1 cellular context compared by ENCODE assay signal in the genomic region with DNA sequence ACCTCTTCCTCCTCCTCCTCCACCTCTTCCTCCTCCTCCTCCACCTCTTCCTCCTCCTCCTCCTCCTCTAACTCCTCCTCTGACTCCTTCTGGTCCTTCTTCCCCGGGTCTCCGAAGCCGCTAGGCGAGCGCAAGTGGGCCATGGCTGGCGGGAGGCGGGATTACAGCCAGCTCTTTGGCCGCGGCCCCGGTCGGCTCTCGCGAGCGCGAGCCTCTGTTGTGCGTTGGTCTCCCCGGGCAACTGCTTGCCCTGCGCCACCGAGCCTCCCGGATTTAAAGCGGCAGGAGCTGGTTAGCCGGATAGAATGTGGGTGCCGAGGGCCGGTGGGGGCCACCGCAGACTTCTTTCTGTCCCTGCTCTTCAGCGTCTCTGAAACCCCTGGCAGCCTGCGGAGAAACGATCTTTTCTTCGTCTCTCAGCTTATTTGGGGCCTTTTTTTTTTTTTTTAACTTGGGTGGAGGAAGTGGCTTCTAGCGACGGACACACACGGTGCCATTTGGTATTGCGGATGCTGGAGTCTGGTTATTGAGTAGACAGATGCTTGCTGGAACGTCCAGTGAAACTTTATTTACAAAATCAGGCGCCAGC.
TF ChIP-seq lines count a peak whose summit lies in the region.

A gene (minus strand): TSS at position 165 of the 589 bp plus-strand sequence. CDS start 22 bp downstream, at position 143.

TF ChIP-seq in HepG2, 621 proteins besides CTCF, POLR2A, EP300 and RAD21 (continued from another document):
- TF ChIP-seq MEF2D (CRISPR knock-in tag; IDR thresholded peaks at IDR 0.05) = no peak
- TF ChIP-seq ELF4 (CRISPR knock-in tag; IDR thresholded peaks at IDR 0.05; ENCODE audit: borderline replicate concordance) = no peak
- no peak for TF ChIP-seq HNRNPH1 (optimal IDR thresholded peaks at IDR 0.05; ENCODE audit: low read depth, low read length)
- TF ChIP-seq, protein P1, sequence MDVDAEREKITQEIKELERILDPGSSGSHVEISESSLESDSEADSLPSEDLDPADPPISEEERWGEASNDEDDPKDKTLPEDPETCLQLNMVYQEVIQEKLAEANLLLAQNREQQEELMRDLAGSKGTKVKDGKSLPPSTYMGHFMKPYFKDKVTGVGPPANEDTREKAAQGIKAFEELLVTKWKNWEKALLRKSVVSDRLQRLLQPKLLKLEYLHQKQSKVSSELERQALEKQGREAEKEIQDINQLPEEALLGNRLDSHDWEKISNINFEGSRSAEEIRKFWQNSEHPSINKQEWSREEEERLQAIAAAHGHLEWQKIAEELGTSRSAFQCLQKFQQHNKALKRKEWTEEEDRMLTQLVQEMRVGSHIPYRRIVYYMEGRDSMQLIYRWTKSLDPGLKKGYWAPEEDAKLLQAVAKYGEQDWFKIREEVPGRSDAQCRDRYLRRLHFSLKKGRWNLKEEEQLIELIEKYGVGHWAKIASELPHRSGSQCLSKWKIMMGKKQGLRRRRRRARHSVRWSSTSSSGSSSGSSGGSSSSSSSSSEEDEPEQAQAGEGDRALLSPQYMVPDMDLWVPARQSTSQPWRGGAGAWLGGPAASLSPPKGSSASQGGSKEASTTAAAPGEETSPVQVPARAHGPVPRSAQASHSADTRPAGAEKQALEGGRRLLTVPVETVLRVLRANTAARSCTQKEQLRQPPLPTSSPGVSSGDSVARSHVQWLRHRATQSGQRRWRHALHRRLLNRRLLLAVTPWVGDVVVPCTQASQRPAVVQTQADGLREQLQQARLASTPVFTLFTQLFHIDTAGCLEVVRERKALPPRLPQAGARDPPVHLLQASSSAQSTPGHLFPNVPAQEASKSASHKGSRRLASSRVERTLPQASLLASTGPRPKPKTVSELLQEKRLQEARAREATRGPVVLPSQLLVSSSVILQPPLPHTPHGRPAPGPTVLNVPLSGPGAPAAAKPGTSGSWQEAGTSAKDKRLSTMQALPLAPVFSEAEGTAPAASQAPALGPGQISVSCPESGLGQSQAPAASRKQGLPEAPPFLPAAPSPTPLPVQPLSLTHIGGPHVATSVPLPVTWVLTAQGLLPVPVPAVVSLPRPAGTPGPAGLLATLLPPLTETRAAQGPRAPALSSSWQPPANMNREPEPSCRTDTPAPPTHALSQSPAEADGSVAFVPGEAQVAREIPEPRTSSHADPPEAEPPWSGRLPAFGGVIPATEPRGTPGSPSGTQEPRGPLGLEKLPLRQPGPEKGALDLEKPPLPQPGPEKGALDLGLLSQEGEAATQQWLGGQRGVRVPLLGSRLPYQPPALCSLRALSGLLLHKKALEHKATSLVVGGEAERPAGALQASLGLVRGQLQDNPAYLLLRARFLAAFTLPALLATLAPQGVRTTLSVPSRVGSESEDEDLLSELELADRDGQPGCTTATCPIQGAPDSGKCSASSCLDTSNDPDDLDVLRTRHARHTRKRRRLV (CRISPR knock-in tag; IDR thresholded peaks at IDR 0.05) = no peak
- TF ChIP-seq SIN3B (IDR thresholded peaks at IDR 0.05; ENCODE audit: low read length) = no peak
- TF ChIP-seq AKAP8 (CRISPR knock-in tag; IDR thresholded peaks at IDR 0.05) = no peak
- no peak for TF ChIP-seq TCF7 (IDR thresholded peaks at IDR 0.05; ENCODE audit: low read depth)
- peak; percentile 47; the same call in 1 of the 2 replicates for TF ChIP-seq KAT8 (CRISPR knock-in tag; IDR thresholded peaks at IDR 0.05)
- TF ChIP-seq FOSL2 (CRISPR knock-in tag; IDR thresholded peaks at IDR 0.05) = no peak
- TF ChIP-seq, protein P2, sequence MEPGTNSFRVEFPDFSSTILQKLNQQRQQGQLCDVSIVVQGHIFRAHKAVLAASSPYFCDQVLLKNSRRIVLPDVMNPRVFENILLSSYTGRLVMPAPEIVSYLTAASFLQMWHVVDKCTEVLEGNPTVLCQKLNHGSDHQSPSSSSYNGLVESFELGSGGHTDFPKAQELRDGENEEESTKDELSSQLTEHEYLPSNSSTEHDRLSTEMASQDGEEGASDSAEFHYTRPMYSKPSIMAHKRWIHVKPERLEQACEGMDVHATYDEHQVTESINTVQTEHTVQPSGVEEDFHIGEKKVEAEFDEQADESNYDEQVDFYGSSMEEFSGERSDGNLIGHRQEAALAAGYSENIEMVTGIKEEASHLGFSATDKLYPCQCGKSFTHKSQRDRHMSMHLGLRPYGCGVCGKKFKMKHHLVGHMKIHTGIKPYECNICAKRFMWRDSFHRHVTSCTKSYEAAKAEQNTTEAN (CRISPR knock-in tag; conservative IDR thresholded peaks at IDR 0.05) = no peak
- TF ChIP-seq NFRKB (IDR thresholded peaks at IDR 0.05) = no peak
- TF ChIP-seq PTBP1 (IDR thresholded peaks at IDR 0.05; ENCODE audit: low read depth, low read length, poor library complexity, severe bottlenecking) = peak; percentile 61
- TF ChIP-seq BORCS8-MEF2B (CRISPR knock-in tag; IDR thresholded peaks at IDR 0.05) = peak; percentile 55
- TF ChIP-seq ZNF775 (CRISPR knock-in tag; IDR thresholded peaks at IDR 0.05; ENCODE audit: borderline replicate concordance) = no peak
- TF ChIP-seq, protein P3, sequence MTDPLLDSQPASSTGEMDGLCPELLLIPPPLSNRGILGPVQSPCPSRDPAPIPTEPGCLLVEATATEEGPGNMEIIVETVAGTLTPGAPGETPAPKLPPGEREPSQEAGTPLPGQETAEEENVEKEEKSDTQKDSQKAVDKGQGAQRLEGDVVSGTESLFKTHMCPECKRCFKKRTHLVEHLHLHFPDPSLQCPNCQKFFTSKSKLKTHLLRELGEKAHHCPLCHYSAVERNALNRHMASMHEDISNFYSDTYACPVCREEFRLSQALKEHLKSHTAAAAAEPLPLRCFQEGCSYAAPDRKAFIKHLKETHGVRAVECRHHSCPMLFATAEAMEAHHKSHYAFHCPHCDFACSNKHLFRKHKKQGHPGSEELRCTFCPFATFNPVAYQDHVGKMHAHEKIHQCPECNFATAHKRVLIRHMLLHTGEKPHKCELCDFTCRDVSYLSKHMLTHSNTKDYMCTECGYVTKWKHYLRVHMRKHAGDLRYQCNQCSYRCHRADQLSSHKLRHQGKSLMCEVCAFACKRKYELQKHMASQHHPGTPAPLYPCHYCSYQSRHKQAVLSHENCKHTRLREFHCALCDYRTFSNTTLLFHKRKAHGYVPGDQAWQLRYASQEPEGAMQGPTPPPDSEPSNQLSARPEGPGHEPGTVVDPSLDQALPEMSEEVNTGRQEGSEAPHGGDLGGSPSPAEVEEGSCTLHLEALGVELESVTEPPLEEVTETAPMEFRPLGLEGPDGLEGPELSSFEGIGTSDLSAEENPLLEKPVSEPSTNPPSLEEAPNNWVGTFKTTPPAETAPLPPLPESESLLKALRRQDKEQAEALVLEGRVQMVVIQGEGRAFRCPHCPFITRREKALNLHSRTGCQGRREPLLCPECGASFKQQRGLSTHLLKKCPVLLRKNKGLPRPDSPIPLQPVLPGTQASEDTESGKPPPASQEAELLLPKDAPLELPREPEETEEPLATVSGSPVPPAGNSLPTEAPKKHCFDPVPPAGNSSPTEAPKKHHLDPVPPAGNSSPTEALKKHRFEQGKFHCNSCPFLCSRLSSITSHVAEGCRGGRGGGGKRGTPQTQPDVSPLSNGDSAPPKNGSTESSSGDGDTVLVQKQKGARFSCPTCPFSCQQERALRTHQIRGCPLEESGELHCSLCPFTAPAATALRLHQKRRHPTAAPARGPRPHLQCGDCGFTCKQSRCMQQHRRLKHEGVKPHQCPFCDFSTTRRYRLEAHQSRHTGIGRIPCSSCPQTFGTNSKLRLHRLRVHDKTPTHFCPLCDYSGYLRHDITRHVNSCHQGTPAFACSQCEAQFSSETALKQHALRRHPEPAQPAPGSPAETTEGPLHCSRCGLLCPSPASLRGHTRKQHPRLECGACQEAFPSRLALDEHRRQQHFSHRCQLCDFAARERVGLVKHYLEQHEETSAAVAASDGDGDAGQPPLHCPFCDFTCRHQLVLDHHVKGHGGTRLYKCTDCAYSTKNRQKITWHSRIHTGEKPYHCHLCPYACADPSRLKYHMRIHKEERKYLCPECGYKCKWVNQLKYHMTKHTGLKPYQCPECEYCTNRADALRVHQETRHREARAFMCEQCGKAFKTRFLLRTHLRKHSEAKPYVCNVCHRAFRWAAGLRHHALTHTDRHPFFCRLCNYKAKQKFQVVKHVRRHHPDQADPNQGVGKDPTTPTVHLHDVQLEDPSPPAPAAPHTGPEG (CRISPR knock-in tag; IDR thresholded peaks at IDR 0.05) = no peak
- TF ChIP-seq, protein P4, sequence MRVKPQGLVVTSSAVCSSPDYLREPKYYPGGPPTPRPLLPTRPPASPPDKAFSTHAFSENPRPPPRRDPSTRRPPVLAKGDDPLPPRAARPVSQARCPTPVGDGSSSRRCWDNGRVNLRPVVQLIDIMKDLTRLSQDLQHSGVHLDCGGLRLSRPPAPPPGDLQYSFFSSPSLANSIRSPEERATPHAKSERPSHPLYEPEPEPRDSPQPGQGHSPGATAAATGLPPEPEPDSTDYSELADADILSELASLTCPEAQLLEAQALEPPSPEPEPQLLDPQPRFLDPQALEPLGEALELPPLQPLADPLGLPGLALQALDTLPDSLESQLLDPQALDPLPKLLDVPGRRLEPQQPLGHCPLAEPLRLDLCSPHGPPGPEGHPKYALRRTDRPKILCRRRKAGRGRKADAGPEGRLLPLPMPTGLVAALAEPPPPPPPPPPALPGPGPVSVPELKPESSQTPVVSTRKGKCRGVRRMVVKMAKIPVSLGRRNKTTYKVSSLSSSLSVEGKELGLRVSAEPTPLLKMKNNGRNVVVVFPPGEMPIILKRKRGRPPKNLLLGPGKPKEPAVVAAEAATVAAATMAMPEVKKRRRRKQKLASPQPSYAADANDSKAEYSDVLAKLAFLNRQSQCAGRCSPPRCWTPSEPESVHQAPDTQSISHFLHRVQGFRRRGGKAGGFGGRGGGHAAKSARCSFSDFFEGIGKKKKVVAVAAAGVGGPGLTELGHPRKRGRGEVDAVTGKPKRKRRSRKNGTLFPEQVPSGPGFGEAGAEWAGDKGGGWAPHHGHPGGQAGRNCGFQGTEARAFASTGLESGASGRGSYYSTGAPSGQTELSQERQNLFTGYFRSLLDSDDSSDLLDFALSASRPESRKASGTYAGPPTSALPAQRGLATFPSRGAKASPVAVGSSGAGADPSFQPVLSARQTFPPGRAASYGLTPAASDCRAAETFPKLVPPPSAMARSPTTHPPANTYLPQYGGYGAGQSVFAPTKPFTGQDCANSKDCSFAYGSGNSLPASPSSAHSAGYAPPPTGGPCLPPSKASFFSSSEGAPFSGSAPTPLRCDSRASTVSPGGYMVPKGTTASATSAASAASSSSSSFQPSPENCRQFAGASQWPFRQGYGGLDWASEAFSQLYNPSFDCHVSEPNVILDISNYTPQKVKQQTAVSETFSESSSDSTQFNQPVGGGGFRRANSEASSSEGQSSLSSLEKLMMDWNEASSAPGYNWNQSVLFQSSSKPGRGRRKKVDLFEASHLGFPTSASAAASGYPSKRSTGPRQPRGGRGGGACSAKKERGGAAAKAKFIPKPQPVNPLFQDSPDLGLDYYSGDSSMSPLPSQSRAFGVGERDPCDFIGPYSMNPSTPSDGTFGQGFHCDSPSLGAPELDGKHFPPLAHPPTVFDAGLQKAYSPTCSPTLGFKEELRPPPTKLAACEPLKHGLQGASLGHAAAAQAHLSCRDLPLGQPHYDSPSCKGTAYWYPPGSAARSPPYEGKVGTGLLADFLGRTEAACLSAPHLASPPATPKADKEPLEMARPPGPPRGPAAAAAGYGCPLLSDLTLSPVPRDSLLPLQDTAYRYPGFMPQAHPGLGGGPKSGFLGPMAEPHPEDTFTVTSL (CRISPR knock-in tag; IDR thresholded peaks at IDR 0.05; ENCODE audit: borderline replicate concordance) = peak; percentile 61; the same call in 1 of the 2 replicates
- TF ChIP-seq ATF7-NPFF (CRISPR knock-in tag; IDR thresholded peaks at IDR 0.05; ENCODE audit: low read depth) = no peak
- TF ChIP-seq, protein P5, sequence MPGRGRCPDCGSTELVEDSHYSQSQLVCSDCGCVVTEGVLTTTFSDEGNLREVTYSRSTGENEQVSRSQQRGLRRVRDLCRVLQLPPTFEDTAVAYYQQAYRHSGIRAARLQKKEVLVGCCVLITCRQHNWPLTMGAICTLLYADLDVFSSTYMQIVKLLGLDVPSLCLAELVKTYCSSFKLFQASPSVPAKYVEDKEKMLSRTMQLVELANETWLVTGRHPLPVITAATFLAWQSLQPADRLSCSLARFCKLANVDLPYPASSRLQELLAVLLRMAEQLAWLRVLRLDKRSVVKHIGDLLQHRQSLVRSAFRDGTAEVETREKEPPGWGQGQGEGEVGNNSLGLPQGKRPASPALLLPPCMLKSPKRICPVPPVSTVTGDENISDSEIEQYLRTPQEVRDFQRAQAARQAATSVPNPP (CRISPR knock-in tag; IDR thresholded peaks at IDR 0.05) = no peak
- no peak for TF ChIP-seq NRL (CRISPR knock-in tag; IDR thresholded peaks at IDR 0.05; ENCODE audit: borderline replicate concordance)
- no peak for TF ChIP-seq RARG (CRISPR knock-in tag; IDR thresholded peaks at IDR 0.05; ENCODE audit: low read depth)
- no peak for TF ChIP-seq ZNF747 (CRISPR knock-in tag; IDR thresholded peaks at IDR 0.05; ENCODE audit: borderline replicate concordance)
- TF ChIP-seq KDM5B (CRISPR knock-in tag; IDR thresholded peaks at IDR 0.05; ENCODE audit: borderline replicate concordance) = no peak; the same call in 1 of the 2 replicates
- TF ChIP-seq, protein P6, sequence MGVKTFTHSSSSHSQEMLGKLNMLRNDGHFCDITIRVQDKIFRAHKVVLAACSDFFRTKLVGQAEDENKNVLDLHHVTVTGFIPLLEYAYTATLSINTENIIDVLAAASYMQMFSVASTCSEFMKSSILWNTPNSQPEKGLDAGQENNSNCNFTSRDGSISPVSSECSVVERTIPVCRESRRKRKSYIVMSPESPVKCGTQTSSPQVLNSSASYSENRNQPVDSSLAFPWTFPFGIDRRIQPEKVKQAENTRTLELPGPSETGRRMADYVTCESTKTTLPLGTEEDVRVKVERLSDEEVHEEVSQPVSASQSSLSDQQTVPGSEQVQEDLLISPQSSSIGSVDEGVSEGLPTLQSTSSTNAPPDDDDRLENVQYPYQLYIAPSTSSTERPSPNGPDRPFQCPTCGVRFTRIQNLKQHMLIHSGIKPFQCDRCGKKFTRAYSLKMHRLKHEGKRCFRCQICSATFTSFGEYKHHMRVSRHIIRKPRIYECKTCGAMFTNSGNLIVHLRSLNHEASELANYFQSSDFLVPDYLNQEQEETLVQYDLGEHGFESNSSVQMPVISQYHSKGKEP (CRISPR knock-in tag; IDR thresholded peaks at IDR 0.05) = no peak
- TF ChIP-seq RNF2 (conservative IDR thresholded peaks at IDR 0.05; ENCODE audit: low read depth) = no peak
- no peak for TF ChIP-seq PHF21A (CRISPR knock-in tag; IDR thresholded peaks at IDR 0.05)
